In genomic region chr13:24511019-24511823, GRCh38 we compare ENCODE assay signal across 1 cellular context.
TF ChIP-seq lines count a peak whose summit lies in the region.

No MANE protein-coding gene starts in this region.

TF ChIP-seq in K562, 482 proteins besides CTCF, POLR2A, EP300 and RAD21 (continued from another document):
- TF ChIP-seq ATF4 (CRISPR knock-in tag; IDR thresholded peaks at IDR 0.05) (no peak), TRIM24 (IDR thresholded peaks at IDR 0.05) (no peak), JUND (IDR thresholded peaks at IDR 0.05; ENCODE audit: borderline replicate concordance, low read depth, low read length) (0 out of 2 replicates have a peak, but pooled peaks have one; percentile 3), JUND (tag; IDR thresholded peaks at IDR 0.05; ENCODE audit: borderline replicate concordance, low read depth, low read length) (no peak), ZSCAN29 (IDR thresholded peaks at IDR 0.05) (no peak), HOXB6 (CRISPR knock-in tag; IDR thresholded peaks at IDR 0.05; ENCODE audit: borderline replicate concordance) (no peak), RBFOX2 (IDR thresholded peaks at IDR 0.05; ENCODE audit: low read depth, low read length) (0 out of 2 replicates have a peak, but pooled peaks have one; percentile 29), RFX7 (CRISPR knock-in tag; IDR thresholded peaks at IDR 0.05) (no peak), KDM1A (IDR thresholded peaks at IDR 0.05) (peak; percentile 64 to 70), ZNF395 (CRISPR knock-in tag; IDR thresholded peaks at IDR 0.05) (peak; percentile 20; the same call in 1 of the 2 replicates), NUFIP1 (IDR thresholded peaks at IDR 0.05; ENCODE audit: partially characterized antibody) (no peak), NRF1 (conservative IDR thresholded peaks at IDR 0.05 in 1 of 2, IDR thresholded peaks at IDR 0.05 in 1 of 2) (peak; percentile 56 to 64), HNRNPLL (IDR thresholded peaks at IDR 0.05; ENCODE audit: low read depth, low read length, poor library complexity, severe bottlenecking) (peak; percentile 91), C11orf30 (IDR thresholded peaks at IDR 0.05; ENCODE audit: low read depth) (peak; percentile 63), ZBED1 (IDR thresholded peaks at IDR 0.05) (no peak), EGR1 (conservative IDR thresholded peaks at IDR 0.05) (peak; percentile 47; the same call in 1 of the 2 replicates), PURB (CRISPR knock-in tag; IDR thresholded peaks at IDR 0.05; ENCODE audit: low read depth) (no peak), PRPF4 (IDR thresholded peaks at IDR 0.05; ENCODE audit: insufficient read depth, low read depth, low read length, poor library complexity, severe bottlenecking) (no peak), HES1 (IDR thresholded peaks at IDR 0.05; ENCODE audit: low read depth) (0 out of 2 replicates have a peak, but pooled peaks have one; percentile 45), NFE2 (IDR thresholded peaks at IDR 0.05; ENCODE audit: low read depth) (peak; percentile 67), HMBOX1 (IDR thresholded peaks at IDR 0.05) (peak; percentile 77), ETV1 (tag; conservative IDR thresholded peaks at IDR 0.05; ENCODE audit: low read depth) (no peak), MAFG (tag; conservative IDR thresholded peaks at IDR 0.05) (peak; percentile 75), MAX (CRISPR knock-in tag; IDR thresholded peaks at IDR 0.05) (no peak), CBX5 (IDR thresholded peaks at IDR 0.05; ENCODE audit: borderline replicate concordance, low read depth) (no peak), CHD2 (IDR thresholded peaks at IDR 0.05; ENCODE audit: low read depth, low read length) (no peak), ZNF316 (IDR thresholded peaks at IDR 0.05) (peak; percentile 35; the same call in 1 of the 2 replicates), NFRKB (IDR thresholded peaks at IDR 0.05; ENCODE audit: low read depth) (no peak), ZNF12 (CRISPR knock-in tag; IDR thresholded peaks at IDR 0.05) (no peak), POLR2H (tag; IDR thresholded peaks at IDR 0.05; ENCODE audit: low read depth) (no peak), SP2 (IDR thresholded peaks at IDR 0.05; ENCODE audit: extremely low read depth, low read depth, low read length, poor library complexity, severe bottlenecking) (no peak), FOXK2 (conservative IDR thresholded peaks at IDR 0.05 in 1 of 2, IDR thresholded peaks at IDR 0.05 in 1 of 2; ENCODE audit: low read depth in 2 of 2) (peak in 1 of 2 experiments; percentile 10; a peak in 2 of 4 replicates), RHOXF2B (CRISPR knock-in tag; conservative IDR thresholded peaks at IDR 0.05) (no peak), ZBTB33 (CRISPR knock-in tag; IDR thresholded peaks at IDR 0.05) (no peak)
